Comparison of ENCODE assay signal across 8 cellular contexts in the genomic region with DNA sequence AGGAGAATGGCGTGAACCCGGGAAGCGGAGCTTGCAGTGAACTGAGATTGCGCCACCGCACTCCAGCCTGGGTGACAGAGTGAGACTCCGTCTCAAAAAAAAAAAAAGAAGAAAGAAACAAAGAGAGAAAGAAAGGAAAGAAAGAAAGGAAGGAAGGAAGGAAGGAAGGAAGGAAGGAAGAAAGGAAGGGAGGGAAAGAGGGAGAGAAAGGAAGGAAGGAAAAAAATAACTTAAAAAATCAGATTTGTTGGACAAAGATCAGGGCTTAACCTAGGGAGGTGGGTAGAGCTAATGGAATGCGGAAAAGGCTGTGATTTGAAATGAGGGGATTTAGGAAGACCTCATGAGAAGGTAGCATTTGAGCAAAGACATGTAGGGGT. TPM values are rescaled to one million over a fixed set of nuclear protein-coding genes. Genes with fewer than 3 reads are reported as not detected.
DNase-seq lines count a peak whose midpoint lies in the region; ATAC-seq and TF ChIP-seq lines count a peak whose summit lies in the region.
"Not testable (repeated sequence)": the region's sequence is repeated elsewhere in the genome, so short reads cannot be mapped to it uniquely, and the experiment has no call there.
"Had no signal": no experiment of that assay in that cellular context is flagged by ENCODE, and none has a peak within 500 bp of the region (broad histone marks: within the 10 kb centered on the region; RNA-seq: fewer than 3 reads in every experiment).

No MANE protein-coding gene starts in this region.

- not testable (repeated sequence) for H3K9me3 Mint-ChIP-seq in CD4-positive, CD25-positive, alpha-beta regulatory T cell; activated T-helper 2 cell treated with anti-CD3 and anti-CD28 coated beads, Interferon-gamma antibody, Interleukin-2, Interleukin-4, amounts not matched to agents 10 μg/mL and 5 μg/mL and 100 μg/mL, durations not matched to agents 14 hours and 24 hours and 36 hours
- peaks cover 16% of the 10 kb centered on the region for H3K9me3 Mint-ChIP-seq in activated CD4-positive, alpha-beta T cell treated with anti-CD3 and anti-CD28 coated beads, Interleukin-2, amount 10 ng/mL, durations not matched to agents 24 days and 14 days

- peaks cover 54% of the 10 kb centered on the region for H3K79me2 ChIP-seq in MM.1S (ENCODE audit: low read length)

- not testable (repeated sequence) for H3K36me3 ChIP-seq in CD4-positive, CD25-positive, alpha-beta regulatory T cell (ENCODE audit: control insufficient read depth, insufficient read depth, low read length); MM.1S (replicated peaks; ENCODE audit: insufficient read depth, low read length)
- H3K36me3 ChIP-seq in effector memory CD4-positive, alpha-beta T cell (ENCODE audit: control insufficient read depth, insufficient read depth, low read length), result peaks cover 12% of the 10 kb centered on the region
- H3K36me3 ChIP-seq in spleen, result peaks cover 0 to 14% (median 0%) of the 10 kb centered on the region in 6 donors

- intact Hi-C loops in activated CD4-positive, alpha-beta T cell treated with anti-CD3 and anti-CD28 coated beads, Interleukin-2, amount 10 ng/mL, durations not matched to agents 24 days and 14 days (cut with micrococcal nuclease), result loop anchor here (1.0 to 2.0 kb wide), 4 partner anchors 33 to 254 kb away; no protein-coding TSS in a partner anchor
- intact Hi-C loops in activated T-helper 2 cell treated with anti-CD3 and anti-CD28 coated beads, Interferon-gamma antibody, Interleukin-2, Interleukin-4, amounts not matched to agents 10 μg/mL and 5 μg/mL and 100 μg/mL, durations not matched to agents 14 hours and 24 hours and 36 hours (cut with micrococcal nuclease), result loop anchor here (1.0 to 2.0 kb wide), 3 partner anchors 30 to 91 kb away; no protein-coding TSS in a partner anchor
- intact Hi-C loops in spleen (cut with DNase I; ENCODE audit: low total_unique reads), result not testable (repeated sequence)

- not testable (repeated sequence) for H3K9me2 ChIP-seq in MM.1S (replicated peaks; ENCODE audit: insufficient read depth, low read length)

- TF ChIP-seq POLR2A in spleen (IDR thresholded peaks at IDR 0.05), result not testable (repeated sequence)

- H2AFZ ChIP-seq in MM.1S (ENCODE audit: low read length), result 0 out of 2 replicates have a peak overlapping the region, but pooled peaks have one; percentile 25

- peaks cover 26% of the 10 kb centered on the region for H3F3A ChIP-seq in MM.1S (ENCODE audit: insufficient read depth, low read length)

- H3K27ac Mint-ChIP-seq in CD4-positive, CD25-positive, alpha-beta regulatory T cell, result peak overlapping the region in 2 of 3 donors; percentile 46 to 88
- peak overlapping the region; percentile 95 for H3K27ac Mint-ChIP-seq in activated CD4-positive, alpha-beta T cell treated with anti-CD3 and anti-CD28 coated beads, Interleukin-2, amount 10 ng/mL, durations not matched to agents 24 days and 14 days
- peak overlapping the region; percentile 88 for H3K27ac Mint-ChIP-seq in activated T-helper 2 cell treated with anti-CD3 and anti-CD28 coated beads, Interferon-gamma antibody, Interleukin-2, Interleukin-4, amounts not matched to agents 10 μg/mL and 5 μg/mL and 100 μg/mL, durations not matched to agents 14 hours and 24 hours and 36 hours

- H3K27me3 ChIP-seq in CD4-positive, CD25-positive, alpha-beta regulatory T cell (ENCODE audit: control insufficient read depth, insufficient read depth, low read length); MM.1S (replicated peaks; ENCODE audit: insufficient read depth, low read length); effector memory CD4-positive, alpha-beta T cell (replicated peaks; ENCODE audit: control insufficient read depth, insufficient read depth, low read length, poor library complexity, severe bottlenecking): not testable (repeated sequence)
- H3K27me3 ChIP-seq in spleen (replicated peaks in 1 of 7), result peaks cover 0 to 14% (median 0%) of the 10 kb centered on the region in 7 donors

- H3K27ac ChIP-seq in CD4-positive, CD25-positive, alpha-beta regulatory T cell (ENCODE audit: insufficient read depth, low read length, poor library complexity, severe bottlenecking), result peak overlapping the region; percentile 77
- peak overlapping the region; percentile 64; the same call in 1 of the 2 replicates for H3K27ac ChIP-seq in MM.1S (ENCODE audit: low read length)
- peak overlapping the region; percentile 85 for H3K27ac ChIP-seq in effector memory CD4-positive, alpha-beta T cell (ENCODE audit: insufficient read depth, low read length, poor library complexity, severe bottlenecking)
- H3K27ac ChIP-seq in spleen, result peak overlapping the region in 7 of 8 donors; percentile 66 to 97 (median 92)

- H3K9me3 ChIP-seq in CD4-positive, CD25-positive, alpha-beta regulatory T cell (ENCODE audit: control insufficient read depth in 2 of 2, low read length in 2 of 2); MM.1S (replicated peaks; ENCODE audit: insufficient read depth, low read length); effector memory CD4-positive, alpha-beta T cell (ENCODE audit: control insufficient read depth, low read length); spleen: not testable (repeated sequence)

- peaks cover 51% of the 10 kb centered on the region for H3K4me1 ChIP-seq in CD4-positive, CD25-positive, alpha-beta regulatory T cell (ENCODE audit: control insufficient read depth, insufficient read depth, low read length, poor library complexity, severe bottlenecking)
- H3K4me1 ChIP-seq in MM.1S (ENCODE audit: low read length), result peaks cover 22% of the 10 kb centered on the region
- H3K4me1 ChIP-seq in effector memory CD4-positive, alpha-beta T cell (ENCODE audit: control insufficient read depth, insufficient read depth, low read length, poor library complexity, severe bottlenecking), result peaks cover 26% of the 10 kb centered on the region
- peaks cover 6 to 71% (median 45%) of the 10 kb centered on the region in 6 donors for H3K4me1 ChIP-seq in spleen

- not testable (repeated sequence) for DNase-seq in CD4-positive, CD25-positive, alpha-beta regulatory T cell; MM.1S; activated CD4-positive, alpha-beta T cell treated with anti-CD3 and anti-CD28 coated beads, Interleukin-2, amount 10 ng/mL, durations not matched to agents 24 days and 14 days; activated T-helper 2 cell treated with anti-CD3 and anti-CD28 coated beads, Interferon-gamma antibody, Interleukin-2, Interleukin-4, amounts not matched to agents 10 μg/mL and 5 μg/mL and 100 μg/mL, durations not matched to agents 14 hours and 24 hours and 36 hours (ENCODE audit: low spot score); effector memory CD4-positive, alpha-beta T cell; spleen

- TF ChIP-seq CTCF in MM.1S (IDR thresholded peaks at IDR 0.05; ENCODE audit: low read length); spleen (IDR thresholded peaks at IDR 0.05 in 8 of 11, conservative IDR thresholded peaks at IDR 0.05 in 3 of 11): not testable (repeated sequence)

- peaks cover 3 to 66% (median 39%) of the 10 kb centered on the region in 4 donors for H3K4me1 Mint-ChIP-seq in CD4-positive, CD25-positive, alpha-beta regulatory T cell
- H3K4me1 Mint-ChIP-seq in activated CD4-positive, alpha-beta T cell treated with anti-CD3 and anti-CD28 coated beads, Interleukin-2, amount 10 ng/mL, durations not matched to agents 24 days and 14 days, result peaks cover 52% of the 10 kb centered on the region
- H3K4me1 Mint-ChIP-seq in activated T-helper 2 cell treated with anti-CD3 and anti-CD28 coated beads, Interferon-gamma antibody, Interleukin-2, Interleukin-4, amounts not matched to agents 10 μg/mL and 5 μg/mL and 100 μg/mL, durations not matched to agents 14 hours and 24 hours and 36 hours (ENCODE audit: low read depth), result peaks cover 45% of the 10 kb centered on the region

- 67 to 84% (median 81%) methylated on average over 7 of the region's 7 CpGs for WGBS in spleen, 5 donors

- peak overlapping the region; percentile 66 to 98 (median 95) for H3K4me3 Mint-ChIP-seq in CD4-positive, CD25-positive, alpha-beta regulatory T cell
- peak overlapping the region; percentile 99 for H3K4me3 Mint-ChIP-seq in activated CD4-positive, alpha-beta T cell treated with anti-CD3 and anti-CD28 coated beads, Interleukin-2, amount 10 ng/mL, durations not matched to agents 24 days and 14 days
- peak overlapping the region; percentile 82 for H3K4me3 Mint-ChIP-seq in activated T-helper 2 cell treated with anti-CD3 and anti-CD28 coated beads, Interferon-gamma antibody, Interleukin-2, Interleukin-4, amounts not matched to agents 10 μg/mL and 5 μg/mL and 100 μg/mL, durations not matched to agents 14 hours and 24 hours and 36 hours (ENCODE audit: low read depth)

- not testable (repeated sequence) for H3K4me3 ChIP-seq in CD4-positive, CD25-positive, alpha-beta regulatory T cell (ENCODE audit: low read depth, low read length); MM.1S (ENCODE audit: low read length); effector memory CD4-positive, alpha-beta T cell (ENCODE audit: insufficient read depth, low read depth, low read length, poor library complexity, severe bottlenecking)
- peak overlapping the region in 1 of 8 donors; percentile 100 for H3K4me3 ChIP-seq in spleen

- not testable (repeated sequence) for H3K27me3 Mint-ChIP-seq in CD4-positive, CD25-positive, alpha-beta regulatory T cell; activated CD4-positive, alpha-beta T cell treated with anti-CD3 and anti-CD28 coated beads, Interleukin-2, amount 10 ng/mL, durations not matched to agents 24 days and 14 days; activated T-helper 2 cell treated with anti-CD3 and anti-CD28 coated beads, Interferon-gamma antibody, Interleukin-2, Interleukin-4, amounts not matched to agents 10 μg/mL and 5 μg/mL and 100 μg/mL, durations not matched to agents 14 hours and 24 hours and 36 hours (ENCODE audit: low read depth)

- not testable (repeated sequence) for H4K20me1 ChIP-seq in MM.1S (ENCODE audit: insufficient read depth, low read length)

- H3K4me2 ChIP-seq in MM.1S (ENCODE audit: low read depth, low read length), result not testable (repeated sequence)

- ATAC-seq in CD4-positive, CD25-positive, alpha-beta regulatory T cell (ENCODE audit: low read depth in 2 of 2), result not testable (repeated sequence)

- not testable (repeated sequence) for H3K9ac ChIP-seq in MM.1S (ENCODE audit: low read length)

- H3K36me3 Mint-ChIP-seq in CD4-positive, CD25-positive, alpha-beta regulatory T cell, result peaks cover 18% of the 10 kb centered on the region
- peaks cover 25% of the 10 kb centered on the region for H3K36me3 Mint-ChIP-seq in activated CD4-positive, alpha-beta T cell treated with anti-CD3 and anti-CD28 coated beads, Interleukin-2, amount 10 ng/mL, durations not matched to agents 24 days and 14 days (ENCODE audit: low read depth)
- H3K36me3 Mint-ChIP-seq in activated T-helper 2 cell treated with anti-CD3 and anti-CD28 coated beads, Interferon-gamma antibody, Interleukin-2, Interleukin-4, amounts not matched to agents 10 μg/mL and 5 μg/mL and 100 μg/mL, durations not matched to agents 14 hours and 24 hours and 36 hours (ENCODE audit: low read depth), result peaks cover 30% of the 10 kb centered on the region

RNA-seq across cellular contexts. Expression of a gene that starts 0.9 kb away (rescaled TPM):
- total RNA-seq in CD4-positive, CD25-positive, alpha-beta regulatory T cell, result 117 TPM
- 10 to 100 TPM; 14.8 to 24.2 (median 21.8) TPM for polyA plus RNA-seq in CD4-positive, CD25-positive, alpha-beta regulatory T cell
- 75.3 and 78.9 TPM in 2 replicates for total RNA-seq in activated CD4-positive, alpha-beta T cell treated with anti-CD3 and anti-CD28 coated beads, Interleukin-2, amount 10 ng/mL, durations not matched to agents 24 days and 14 days
- 68.9 and 69.7 TPM in 2 replicates for total RNA-seq in activated T-helper 2 cell treated with anti-CD3 and anti-CD28 coated beads, Interferon-gamma antibody, Interleukin-2, Interleukin-4, amounts not matched to agents 10 μg/mL and 5 μg/mL and 100 μg/mL, durations not matched to agents 14 hours and 24 hours and 36 hours
- 100 to 1,000 TPM in 1 of 7 donors, 10 to 100 TPM in 6; 73.4 to 151 (median 90.1) TPM for total RNA-seq in spleen
- 10 to 100 TPM; 34.8 to 48.8 (median 40.9) TPM for polyA plus RNA-seq in spleen
- total RNA-seq: astrocyte, neural crest cell had no signal

RNA-seq across cellular contexts. Expression of a gene that starts 4.4 kb away (rescaled TPM):
- total RNA-seq in CD4-positive, CD25-positive, alpha-beta regulatory T cell, result 46.2 TPM
- 10 to 100 TPM; 19.5 to 26.5 (median 22.1) TPM for polyA plus RNA-seq in CD4-positive, CD25-positive, alpha-beta regulatory T cell
- 9.8 and 11.0 TPM in 2 replicates for total RNA-seq in activated CD4-positive, alpha-beta T cell treated with anti-CD3 and anti-CD28 coated beads, Interleukin-2, amount 10 ng/mL, durations not matched to agents 24 days and 14 days
- 7.7 and 8.7 TPM in 2 replicates for total RNA-seq in activated T-helper 2 cell treated with anti-CD3 and anti-CD28 coated beads, Interferon-gamma antibody, Interleukin-2, Interleukin-4, amounts not matched to agents 10 μg/mL and 5 μg/mL and 100 μg/mL, durations not matched to agents 14 hours and 24 hours and 36 hours
- total RNA-seq in spleen, result 10 to 100 TPM in 5 of 7 donors, 1 to 10 TPM in 2; 7.5 to 17.1 (median 11.8) TPM
- 10 to 100 TPM in 1 of 3 donors, 1 to 10 TPM in 2; 7.6 to 10.0 (median 9.3) TPM for polyA plus RNA-seq in spleen
- total RNA-seq: neural crest cell had no signal

RNA-seq across cellular contexts. Expression of a gene that starts 32.2 kb away (rescaled TPM):
- total RNA-seq in CD4-positive, CD25-positive, alpha-beta regulatory T cell, result 2.6 TPM
- polyA plus RNA-seq in CD4-positive, CD25-positive, alpha-beta regulatory T cell, result under 1 TPM in 3 of 4 donors, not detected in 1; 0.37 to 0.51 (median 0.38) TPM
- total RNA-seq in activated CD4-positive, alpha-beta T cell treated with anti-CD3 and anti-CD28 coated beads, Interleukin-2, amount 10 ng/mL, durations not matched to agents 24 days and 14 days, result 66.3 and 67.7 TPM in 2 replicates
- 55.2 and 64.7 TPM in 2 replicates for total RNA-seq in activated T-helper 2 cell treated with anti-CD3 and anti-CD28 coated beads, Interferon-gamma antibody, Interleukin-2, Interleukin-4, amounts not matched to agents 10 μg/mL and 5 μg/mL and 100 μg/mL, durations not matched to agents 14 hours and 24 hours and 36 hours
- total RNA-seq in spleen, result 10 to 100 TPM; 25.4 to 50.3 (median 32.1) TPM
- polyA plus RNA-seq in spleen, result 10 to 100 TPM; 17.2 to 58.2 (median 36.1) TPM

RNA-seq across cellular contexts. Expression of a gene that starts 34.3 kb away (rescaled TPM):
- total RNA-seq in CD4-positive, CD25-positive, alpha-beta regulatory T cell, result 60.7 TPM
- polyA plus RNA-seq in CD4-positive, CD25-positive, alpha-beta regulatory T cell, result 10 to 100 TPM; 82.9 to 98.8 (median 87.4) TPM
- total RNA-seq in activated CD4-positive, alpha-beta T cell treated with anti-CD3 and anti-CD28 coated beads, Interleukin-2, amount 10 ng/mL, durations not matched to agents 24 days and 14 days, result 97.7 and 107 TPM in 2 replicates
- 90.4 and 95.4 TPM in 2 replicates for total RNA-seq in activated T-helper 2 cell treated with anti-CD3 and anti-CD28 coated beads, Interferon-gamma antibody, Interleukin-2, Interleukin-4, amounts not matched to agents 10 μg/mL and 5 μg/mL and 100 μg/mL, durations not matched to agents 14 hours and 24 hours and 36 hours
- total RNA-seq in spleen, result 10 to 100 TPM; 35.4 to 75.0 (median 56.0) TPM
- polyA plus RNA-seq in spleen, result 100 to 1,000 TPM in 1 of 3 donors, 10 to 100 TPM in 2; 66.9 to 102 (median 91.8) TPM

RNA-seq across cellular contexts. Expression of a gene that starts 51.2 kb away (rescaled TPM):
- total RNA-seq in CD4-positive, CD25-positive, alpha-beta regulatory T cell, result not detected
- not detected for polyA plus RNA-seq in CD4-positive, CD25-positive, alpha-beta regulatory T cell
- 4.8 and 5.3 TPM in 2 replicates for total RNA-seq in activated CD4-positive, alpha-beta T cell treated with anti-CD3 and anti-CD28 coated beads, Interleukin-2, amount 10 ng/mL, durations not matched to agents 24 days and 14 days
- 4.4 and 6.3 TPM in 2 replicates for total RNA-seq in activated T-helper 2 cell treated with anti-CD3 and anti-CD28 coated beads, Interferon-gamma antibody, Interleukin-2, Interleukin-4, amounts not matched to agents 10 μg/mL and 5 μg/mL and 100 μg/mL, durations not matched to agents 14 hours and 24 hours and 36 hours
- total RNA-seq in spleen, result 10 to 100 TPM in 4 of 7 donors, 1 to 10 TPM in 3; 5.8 to 68.1 (median 19.7) TPM
- 100 to 1,000 TPM in 1 of 3 donors, 10 to 100 TPM in 2; 31.0 to 182 (median 34.1) TPM for polyA plus RNA-seq in spleen
